27 cellular contexts compared by ENCODE assay signal in genomic region chr7:81534996-81535395, GRCh38.
"Had no signal": no experiment of that assay in that cellular context is flagged by ENCODE, and none has a peak within 500 bp of the region (broad histone marks: within the 10 kb centered on the region; RNA-seq: fewer than 3 reads in every experiment).

No MANE protein-coding gene starts in this region.

- H3K4me2 ChIP-seq: smooth muscle cell had no signal

- ATAC-seq: activated naive CD4-positive, alpha-beta T cell treated with anti-CD3 and anti-CD28 coated beads, Interleukin-2, amount 50 U/mL, for 72 hours; heart right ventricle; left lobe of liver; lower lobe of right lung; stimulated activated memory B cell treated with anti-CD40 and anti-IgM and Interleukin-4, amounts not matched to agents 10 μg/mL and 1 μg/mL and 100 μg/mL, for 72 hours had no signal

- FAIRE-seq: colon, endothelial cell of umbilical vein had no signal

- H3K9me3 Mint-ChIP-seq: neural crest cell had no signal

- H3K27me3 Mint-ChIP-seq: naive B cell; stimulated activated memory B cell treated with anti-CD40 and anti-IgM and Interleukin-4, amounts not matched to agents 10 μg/mL and 1 μg/mL and 100 μg/mL, for 72 hours had no signal

- H3K36me3 ChIP-seq: ascending aorta, esophagus muscularis mucosa, heart right ventricle, lower lobe of right lung, sigmoid colon, stomach, suprapubic skin, tibial nerve, WERI-Rb-1 had no signal

- H3K4me3 Mint-ChIP-seq: neural crest cell; stimulated activated memory B cell treated with anti-CD40 and anti-IgM and Interleukin-4, amounts not matched to agents 10 μg/mL and 1 μg/mL and 100 μg/mL, for 72 hours had no signal

- H3K4me1 ChIP-seq: ascending aorta, esophagus muscularis mucosa, heart right ventricle, lower lobe of right lung, sigmoid colon, stomach, suprapubic skin had no signal

- DNase-seq: activated CD4-positive, alpha-beta T cell treated with anti-CD3 and anti-CD28 coated beads, Interleukin-2, amount 50 U/mL, for 1 hour; activated CD4-positive, CD25-positive, alpha-beta regulatory T cell treated with anti-CD3 and anti-CD28 coated beads, Interleukin-2, amount 50 U/mL, for 72 hours; activated gamma-delta T cell treated with Interleukin-2 at 50 U/mL for 16 hours; activated T-cell treated with anti-CD3 and anti-CD28 coated beads, Interleukin-2, amount 50 U/mL, for 1 hour; central memory CD4-positive, alpha-beta T cell; effector memory CD4-positive, alpha-beta T cell; heart right ventricle; kidney; lower lobe of right lung; naive B cell; retina; sigmoid colon; stimulated activated CD4-positive, alpha-beta T cell treated with anti-CD3 and anti-CD28 coated beads, Interleukin-15, amount 100 ng/mL, for 24 hours; stomach; T-helper 2 cell; WERI-Rb-1 had no signal

- H3K27me3 ChIP-seq: ascending aorta, esophagus muscularis mucosa, heart right ventricle, sigmoid colon, stomach, suprapubic skin, tibial nerve had no signal

- H3K27ac ChIP-seq: ascending aorta, esophagus muscularis mucosa, heart right ventricle, lower lobe of right lung, sigmoid colon, stomach, suprapubic skin, tibial nerve, WERI-Rb-1 had no signal

- H3K9me3 ChIP-seq: ascending aorta, esophagus muscularis mucosa, lower lobe of right lung, sigmoid colon, stomach, suprapubic skin, tibial nerve had no signal

- H3K4me1 Mint-ChIP-seq: naive B cell; neural crest cell; stimulated activated memory B cell treated with anti-CD40 and anti-IgM and Interleukin-4, amounts not matched to agents 10 μg/mL and 1 μg/mL and 100 μg/mL, for 72 hours had no signal

- H3K4me3 ChIP-seq: ascending aorta, esophagus muscularis mucosa, heart right ventricle, lower lobe of right lung, sigmoid colon, smooth muscle cell, stomach, suprapubic skin, tibial nerve had no signal

- H3K27ac Mint-ChIP-seq: activated naive CD4-positive, alpha-beta T cell treated with anti-CD3 and anti-CD28 coated beads, Interleukin-2, amount 50 U/mL, for 72 hours; naive B cell; stimulated activated memory B cell treated with anti-CD40 and anti-IgM and Interleukin-4, amounts not matched to agents 10 μg/mL and 1 μg/mL and 100 μg/mL, for 72 hours had no signal

- H3K36me3 Mint-ChIP-seq: naive B cell; stimulated activated memory B cell treated with anti-CD40 and anti-IgM and Interleukin-4, amounts not matched to agents 10 μg/mL and 1 μg/mL and 100 μg/mL, for 72 hours had no signal
